ENCODE assay signal across 1 cellular context in the genomic region with DNA sequence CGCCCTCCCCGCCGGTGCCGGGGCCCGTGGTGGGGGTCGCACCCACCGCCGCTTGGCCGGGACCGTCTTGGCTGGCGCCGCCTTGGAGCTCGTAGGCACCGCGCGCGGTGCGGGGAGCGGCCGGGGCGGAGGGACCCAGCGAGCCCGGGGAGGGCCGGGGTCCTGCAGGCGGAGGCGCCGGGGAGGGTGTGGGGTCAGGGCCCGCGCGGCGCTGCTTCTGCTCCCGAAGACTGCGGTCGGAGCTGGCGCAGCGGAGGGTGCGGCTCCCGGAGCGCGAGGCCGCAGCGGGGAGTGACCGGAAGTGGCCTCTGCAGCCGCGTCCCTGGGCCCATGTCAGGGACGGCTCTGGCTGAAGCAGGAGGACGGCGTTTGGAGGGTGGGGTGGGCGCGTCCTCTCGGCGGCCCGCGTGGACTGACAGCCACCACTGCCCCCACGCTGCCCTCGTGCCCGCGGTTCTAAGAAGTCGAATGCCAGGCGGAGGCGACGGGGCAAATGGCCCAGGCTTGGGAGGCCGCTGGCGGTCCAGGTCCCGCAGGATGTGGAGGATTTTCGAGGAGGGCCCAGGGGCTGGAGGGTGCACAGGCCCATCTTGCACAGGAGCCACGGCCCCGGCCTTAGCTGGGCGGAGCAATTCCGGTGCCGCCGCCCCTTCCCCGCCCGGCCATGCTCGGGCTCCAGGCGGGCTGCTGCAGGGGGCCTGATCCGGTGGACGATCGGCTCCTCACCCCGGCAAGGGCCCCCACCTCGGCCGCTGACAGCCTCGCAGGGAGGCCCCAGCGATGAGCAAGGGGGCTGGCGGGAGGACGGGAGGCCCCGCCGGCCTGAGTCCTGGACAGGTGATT.
A peak's percentile ranks its signal among the peaks of the same experiment; 100 is the strongest.
TF ChIP-seq lines count a peak whose summit lies in the region.

No MANE protein-coding gene starts in this region.

TF ChIP-seq in H1, 55 proteins besides CTCF, POLR2A, EP300 and RAD21:
- TF ChIP-seq BRCA1 (IDR thresholded peaks at IDR 0.05; ENCODE audit: low read depth, low read length) = no peak
- TF ChIP-seq JUN (IDR thresholded peaks at IDR 0.05; ENCODE audit: low read depth, low read length) = no peak
- TF ChIP-seq SUZ12 (IDR thresholded peaks at IDR 0.05; ENCODE audit: low read length) = peak; percentile 72
- TF ChIP-seq, protein P1, sequence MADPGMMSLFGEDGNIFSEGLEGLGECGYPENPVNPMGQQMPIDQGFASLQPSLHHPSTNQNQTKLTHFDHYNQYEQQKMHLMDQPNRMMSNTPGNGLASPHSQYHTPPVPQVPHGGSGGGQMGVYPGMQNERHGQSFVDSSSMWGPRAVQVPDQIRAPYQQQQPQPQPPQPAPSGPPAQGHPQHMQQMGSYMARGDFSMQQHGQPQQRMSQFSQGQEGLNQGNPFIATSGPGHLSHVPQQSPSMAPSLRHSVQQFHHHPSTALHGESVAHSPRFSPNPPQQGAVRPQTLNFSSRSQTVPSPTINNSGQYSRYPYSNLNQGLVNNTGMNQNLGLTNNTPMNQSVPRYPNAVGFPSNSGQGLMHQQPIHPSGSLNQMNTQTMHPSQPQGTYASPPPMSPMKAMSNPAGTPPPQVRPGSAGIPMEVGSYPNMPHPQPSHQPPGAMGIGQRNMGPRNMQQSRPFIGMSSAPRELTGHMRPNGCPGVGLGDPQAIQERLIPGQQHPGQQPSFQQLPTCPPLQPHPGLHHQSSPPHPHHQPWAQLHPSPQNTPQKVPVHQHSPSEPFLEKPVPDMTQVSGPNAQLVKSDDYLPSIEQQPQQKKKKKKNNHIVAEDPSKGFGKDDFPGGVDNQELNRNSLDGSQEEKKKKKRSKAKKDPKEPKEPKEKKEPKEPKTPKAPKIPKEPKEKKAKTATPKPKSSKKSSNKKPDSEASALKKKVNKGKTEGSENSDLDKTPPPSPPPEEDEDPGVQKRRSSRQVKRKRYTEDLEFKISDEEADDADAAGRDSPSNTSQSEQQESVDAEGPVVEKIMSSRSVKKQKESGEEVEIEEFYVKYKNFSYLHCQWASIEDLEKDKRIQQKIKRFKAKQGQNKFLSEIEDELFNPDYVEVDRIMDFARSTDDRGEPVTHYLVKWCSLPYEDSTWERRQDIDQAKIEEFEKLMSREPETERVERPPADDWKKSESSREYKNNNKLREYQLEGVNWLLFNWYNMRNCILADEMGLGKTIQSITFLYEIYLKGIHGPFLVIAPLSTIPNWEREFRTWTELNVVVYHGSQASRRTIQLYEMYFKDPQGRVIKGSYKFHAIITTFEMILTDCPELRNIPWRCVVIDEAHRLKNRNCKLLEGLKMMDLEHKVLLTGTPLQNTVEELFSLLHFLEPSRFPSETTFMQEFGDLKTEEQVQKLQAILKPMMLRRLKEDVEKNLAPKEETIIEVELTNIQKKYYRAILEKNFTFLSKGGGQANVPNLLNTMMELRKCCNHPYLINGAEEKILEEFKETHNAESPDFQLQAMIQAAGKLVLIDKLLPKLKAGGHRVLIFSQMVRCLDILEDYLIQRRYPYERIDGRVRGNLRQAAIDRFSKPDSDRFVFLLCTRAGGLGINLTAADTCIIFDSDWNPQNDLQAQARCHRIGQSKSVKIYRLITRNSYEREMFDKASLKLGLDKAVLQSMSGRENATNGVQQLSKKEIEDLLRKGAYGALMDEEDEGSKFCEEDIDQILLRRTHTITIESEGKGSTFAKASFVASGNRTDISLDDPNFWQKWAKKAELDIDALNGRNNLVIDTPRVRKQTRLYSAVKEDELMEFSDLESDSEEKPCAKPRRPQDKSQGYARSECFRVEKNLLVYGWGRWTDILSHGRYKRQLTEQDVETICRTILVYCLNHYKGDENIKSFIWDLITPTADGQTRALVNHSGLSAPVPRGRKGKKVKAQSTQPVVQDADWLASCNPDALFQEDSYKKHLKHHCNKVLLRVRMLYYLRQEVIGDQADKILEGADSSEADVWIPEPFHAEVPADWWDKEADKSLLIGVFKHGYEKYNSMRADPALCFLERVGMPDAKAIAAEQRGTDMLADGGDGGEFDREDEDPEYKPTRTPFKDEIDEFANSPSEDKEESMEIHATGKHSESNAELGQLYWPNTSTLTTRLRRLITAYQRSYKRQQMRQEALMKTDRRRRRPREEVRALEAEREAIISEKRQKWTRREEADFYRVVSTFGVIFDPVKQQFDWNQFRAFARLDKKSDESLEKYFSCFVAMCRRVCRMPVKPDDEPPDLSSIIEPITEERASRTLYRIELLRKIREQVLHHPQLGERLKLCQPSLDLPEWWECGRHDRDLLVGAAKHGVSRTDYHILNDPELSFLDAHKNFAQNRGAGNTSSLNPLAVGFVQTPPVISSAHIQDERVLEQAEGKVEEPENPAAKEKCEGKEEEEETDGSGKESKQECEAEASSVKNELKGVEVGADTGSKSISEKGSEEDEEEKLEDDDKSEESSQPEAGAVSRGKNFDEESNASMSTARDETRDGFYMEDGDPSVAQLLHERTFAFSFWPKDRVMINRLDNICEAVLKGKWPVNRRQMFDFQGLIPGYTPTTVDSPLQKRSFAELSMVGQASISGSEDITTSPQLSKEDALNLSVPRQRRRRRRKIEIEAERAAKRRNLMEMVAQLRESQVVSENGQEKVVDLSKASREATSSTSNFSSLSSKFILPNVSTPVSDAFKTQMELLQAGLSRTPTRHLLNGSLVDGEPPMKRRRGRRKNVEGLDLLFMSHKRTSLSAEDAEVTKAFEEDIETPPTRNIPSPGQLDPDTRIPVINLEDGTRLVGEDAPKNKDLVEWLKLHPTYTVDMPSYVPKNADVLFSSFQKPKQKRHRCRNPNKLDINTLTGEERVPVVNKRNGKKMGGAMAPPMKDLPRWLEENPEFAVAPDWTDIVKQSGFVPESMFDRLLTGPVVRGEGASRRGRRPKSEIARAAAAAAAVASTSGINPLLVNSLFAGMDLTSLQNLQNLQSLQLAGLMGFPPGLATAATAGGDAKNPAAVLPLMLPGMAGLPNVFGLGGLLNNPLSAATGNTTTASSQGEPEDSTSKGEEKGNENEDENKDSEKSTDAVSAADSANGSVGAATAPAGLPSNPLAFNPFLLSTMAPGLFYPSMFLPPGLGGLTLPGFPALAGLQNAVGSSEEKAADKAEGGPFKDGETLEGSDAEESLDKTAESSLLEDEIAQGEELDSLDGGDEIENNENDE (IDR thresholded peaks at IDR 0.05; ENCODE audit: insufficient replicate concordance, low read length) = no peak
- TF ChIP-seq SIX5 (IDR thresholded peaks at IDR 0.05; ENCODE audit: low read depth, low read length) = no peak
- TF ChIP-seq KDM4A (IDR thresholded peaks at IDR 0.05; ENCODE audit: low read depth, low read length, severe bottlenecking) = peak; percentile 85
- TF ChIP-seq KDM5A (IDR thresholded peaks at IDR 0.05; ENCODE audit: low read length) = no peak
- TF ChIP-seq CBX5 (IDR thresholded peaks at IDR 0.05; ENCODE audit: low read depth, low read length) = no peak
- TF ChIP-seq, protein P2, sequence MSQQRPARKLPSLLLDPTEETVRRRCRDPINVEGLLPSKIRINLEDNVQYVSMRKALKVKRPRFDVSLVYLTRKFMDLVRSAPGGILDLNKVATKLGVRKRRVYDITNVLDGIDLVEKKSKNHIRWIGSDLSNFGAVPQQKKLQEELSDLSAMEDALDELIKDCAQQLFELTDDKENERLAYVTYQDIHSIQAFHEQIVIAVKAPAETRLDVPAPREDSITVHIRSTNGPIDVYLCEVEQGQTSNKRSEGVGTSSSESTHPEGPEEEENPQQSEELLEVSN (IDR thresholded peaks at IDR 0.05) = peak; percentile 38; the same call in 1 of the 2 replicates
- TF ChIP-seq, protein P3, sequence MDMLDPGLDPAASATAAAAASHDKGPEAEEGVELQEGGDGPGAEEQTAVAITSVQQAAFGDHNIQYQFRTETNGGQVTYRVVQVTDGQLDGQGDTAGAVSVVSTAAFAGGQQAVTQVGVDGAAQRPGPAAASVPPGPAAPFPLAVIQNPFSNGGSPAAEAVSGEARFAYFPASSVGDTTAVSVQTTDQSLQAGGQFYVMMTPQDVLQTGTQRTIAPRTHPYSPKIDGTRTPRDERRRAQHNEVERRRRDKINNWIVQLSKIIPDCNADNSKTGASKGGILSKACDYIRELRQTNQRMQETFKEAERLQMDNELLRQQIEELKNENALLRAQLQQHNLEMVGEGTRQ (IDR thresholded peaks at IDR 0.05; ENCODE audit: low read length) = no peak
- TF ChIP-seq PHF8 (conservative IDR thresholded peaks at IDR 0.05; ENCODE audit: low read depth, low read length) = peak; percentile 33
- peak; percentile 55 for TF ChIP-seq ASH2L (IDR thresholded peaks at IDR 0.05; ENCODE audit: low read length)
